In genomic region chr3:80079886-80080285, GRCh38 we compare ENCODE assay signal across 29 cellular contexts.
"Had no signal": no experiment of that assay in that cellular context is flagged by ENCODE, and none has a peak within 500 bp of the region (broad histone marks: within the 10 kb centered on the region; RNA-seq: fewer than 3 reads in every experiment).

No MANE protein-coding gene starts in this region.

- ATAC-seq: activated CD8-positive, alpha-beta T cell treated with anti-CD3 and anti-CD28 coated beads for 36 hours; activated T-cell treated with anti-CD3 and anti-CD28 coated beads, Interleukin-2, amount 50 U/mL, for 72 hours; activated T-helper 17 cell treated with anti-CD3 and anti-CD28 coated beads, Interleukin-2, amount 50 U/mL, for 72 hours; PC-3 had no signal

- H3K27me3 ChIP-seq: adrenal gland, MG63, Peyer's patch, SJSA1 had no signal

- H3K4me3 ChIP-seq: adrenal gland, MG63, Peyer's patch, SJSA1 had no signal

- DNase-seq: activated CD4-positive, alpha-beta T cell treated with anti-CD3 and anti-CD28 coated beads, Interleukin-2, amount 10 ng/mL, durations not matched to agents 24 days and 14 days; activated CD4-positive, alpha-beta T cell treated with anti-CD3 and anti-CD28 coated beads, Interleukin-2, amount 50 U/mL, for 4 hours; activated CD8-positive, alpha-beta T cell treated with anti-CD3 and anti-CD28 coated beads for 36 hours; activated effector memory CD4-positive, alpha-beta T cell treated with anti-CD3 and anti-CD28 coated beads, Interleukin-2, amount 50 U/mL, for 16 hours; activated naive CD4-positive, alpha-beta T cell; activated naive CD8-positive, alpha-beta T cell treated with anti-CD3 and anti-CD28 coated beads, Interleukin-2, amount 10 ng/mL, durations not matched to agents 7 days and 5 days; activated T-cell treated with anti-CD3 and anti-CD28 coated beads, Interleukin-2, amount 50 U/mL, for 1 hour; activated T-cell treated with anti-CD3 and anti-CD28 coated beads, Interleukin-2, amount 50 U/mL, for 72 hours; adrenal gland; Karpas-422; KBM-7; MG63; NCI-H1048; NCI-H1105 treated with DMSO at 0.1 percent for 48 hours; NCI-H1436; NCI-H1694; NCI-H1930; NCI-H2081 treated with DMSO at 0.1 percent for 48 hours; NCI-H226; NCI-H446 treated with DMSO at 0.1 percent for 48 hours; NCI-H524; PC-3; Peyer's patch; RPMI8226; SHP77 treated with DMSO at 0.1 percent for 48 hours; SK-N-SH had no signal

- H3K36me3 ChIP-seq: adrenal gland, MG63, Peyer's patch, SJSA1 had no signal

- FAIRE-seq: TTC549 had no signal
